In the genomic region with DNA sequence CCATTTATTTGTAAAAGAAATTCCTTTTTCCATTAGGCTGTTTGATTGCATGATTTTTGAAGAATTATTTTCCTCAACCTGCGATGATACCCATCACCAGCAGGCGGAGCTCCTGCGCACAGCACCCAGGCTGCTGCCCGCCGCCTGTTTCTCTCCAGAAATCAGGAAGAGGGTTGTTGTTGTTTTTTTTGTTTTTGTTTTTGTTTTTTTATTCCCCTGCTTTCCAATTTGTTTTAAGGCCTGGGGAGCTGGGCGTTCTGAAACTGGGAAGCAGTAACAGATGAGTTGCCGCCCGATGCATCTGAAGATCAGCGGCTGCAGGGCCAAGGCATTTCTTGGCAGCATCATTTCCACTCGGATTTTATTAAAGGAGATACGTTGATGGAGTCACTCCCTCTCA, we compare ENCODE assay signal across 8 cellular contexts.
A peak's percentile ranks its signal among the peaks of the same experiment; 100 is the strongest.
DNase-seq lines count a peak whose midpoint lies in the region; TF ChIP-seq lines count a peak whose summit lies in the region.

No MANE protein-coding gene starts in this region.

- no peak overlapping the region for H3K4me3 Mint-ChIP-seq in mesothelial cell of epicardium

- TF ChIP-seq CTCF in mesothelial cell of epicardium (IDR thresholded peaks at IDR 0.05; ENCODE audit: unreplicated experiment) = peak; percentile 98

- peaks cover 3% of the 10 kb centered on the region for H3K4me1 Mint-ChIP-seq in mesothelial cell of epicardium

- H3K9me3 Mint-ChIP-seq in mesothelial cell of epicardium = no peaks in the 10 kb centered on the region

- DNase-seq in NOMO-1 (lab: John Stamatoyannopoulos, UW; ENCODE audit: unreplicated experiment in 2 of 2) = peak; percentile 2 to 36
- DNase-seq in NOMO-1 treated with dmso at 0.1 percent for 144 hours (lab: John Stamatoyannopoulos, UW; ENCODE audit: unreplicated experiment) = no peak
- DNase-seq in LoVo (ENCODE audit: low spot score) = peak; percentile 32
- DNase-seq in activated CD4-positive, alpha-beta T cell treated with anti-CD3 and anti-CD28 coated beads for 4 hours = peak; percentile 42 to 55
- peak; percentile 45 for DNase-seq in effector CD4-positive, alpha-beta T cell
- DNase-seq in mesothelial cell of epicardium (ENCODE audit: low spot score in 2 of 2, unreplicated experiment in 2 of 2) = peak in 1 of 2 experiments; percentile 72
- DNase-seq in stromal cell of bone marrow (ENCODE audit: low read depth) = peak; percentile 8
- DNase-seq in globus pallidus (ENCODE audit: low spot score) = no peak

- H3K36me3 Mint-ChIP-seq in mesothelial cell of epicardium = no peaks in the 10 kb centered on the region

- H3K27me3 Mint-ChIP-seq in mesothelial cell of epicardium (ENCODE audit: low read depth) = peaks cover 5% of the 10 kb centered on the region

- H3K27ac Mint-ChIP-seq in mesothelial cell of epicardium = no peak overlapping the region

Comparison
In these comparisons a context has a peak if more than half of its experiments do, and no peak if none do; other contexts are left out.
1. DNase-seq: peak in NOMO-1 (2 of 2), LoVo (single experiment), activated CD4-positive, alpha-beta T cell treated with anti-CD3 and anti-CD28 coated beads for 4 hours (2 of 2), effector CD4-positive, alpha-beta T cell (single experiment) and stromal cell of bone marrow (single experiment); none in NOMO-1 treated with dmso at 0.1 percent for 144 hours (single experiment) and globus pallidus (single experiment).